In the genomic region with DNA sequence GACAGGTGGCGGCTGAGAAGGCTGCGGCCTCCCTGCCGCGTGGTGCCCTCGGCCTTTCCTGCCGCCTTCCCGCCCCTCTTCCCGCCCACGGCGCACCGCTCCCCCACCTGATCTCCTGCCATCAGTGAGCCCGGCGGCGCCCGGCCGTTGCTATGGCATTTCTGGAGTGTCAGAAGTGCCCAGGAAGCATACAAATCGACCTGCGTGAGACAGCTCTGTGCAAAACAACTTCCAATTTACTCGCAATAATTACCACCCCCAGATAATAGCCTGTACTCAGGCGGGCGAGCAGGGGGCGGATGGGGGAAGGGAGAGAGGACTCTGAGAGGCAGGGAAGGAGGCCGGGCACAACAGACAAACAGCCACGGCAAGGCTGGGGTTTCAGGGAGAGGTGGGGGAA, we compare ENCODE assay signal across 13 cellular contexts. TPM values are rescaled to one million over a fixed set of nuclear protein-coding genes. Genes with fewer than 3 reads are reported as not detected.
A peak's percentile ranks its signal among the peaks of the same experiment; 100 is the strongest.
DNase-seq lines count a peak whose midpoint lies in the region; ATAC-seq and TF ChIP-seq lines count a peak whose summit lies in the region.
"Had no signal": no experiment of that assay in that cellular context is flagged by ENCODE, and none has a peak within 500 bp of the region (broad histone marks: within the 10 kb centered on the region; RNA-seq: fewer than 3 reads in every experiment).

No MANE protein-coding gene starts in this region.

- H3K4me3 ChIP-seq in dorsolateral prefrontal cortex (peak overlapping the region in 28 of 59 donors; percentile 1 to 55 (median 28)), neural cell (ENCODE audit: low read length) (peak overlapping the region; percentile 25)
- H3K4me3 ChIP-seq: HAP-1 had no signal

- H3K9me3 ChIP-seq in ES-I3 (ENCODE audit: control insufficient read depth, insufficient read depth, low read length) = no peaks in the 10 kb centered on the region
- H3K9me3 ChIP-seq in neural cell (ENCODE audit: low read length) = no peaks in the 10 kb centered on the region
- H3K9me3 ChIP-seq: HAP-1 had no signal

- no peaks in the 10 kb centered on the region for H3K9me2 ChIP-seq in neural cell (ENCODE audit: insufficient read depth, low read length)

- H4K20me1 ChIP-seq in neural cell (ENCODE audit: insufficient read depth) = no peaks in the 10 kb centered on the region

- H3K4me3 Mint-ChIP-seq in activated CD8-positive, alpha-beta memory T cell treated with anti-CD3 and anti-CD28 coated beads, Interleukin-2, amount 10 ng/mL, durations not matched to agents 7 days and 5 days = no peak overlapping the region

- H2AFZ ChIP-seq in neural cell (ENCODE audit: low read depth, low read length) = no peak overlapping the region

- no peak overlapping the region for H3K4me2 ChIP-seq in neural cell (ENCODE audit: low read length)

- H3K9ac ChIP-seq in ES-I3 (ENCODE audit: low read depth, low read length) = peak overlapping the region; percentile 24
- no peak overlapping the region for H3K9ac ChIP-seq in neural cell (ENCODE audit: low read length)

- H3K9me3 Mint-ChIP-seq in activated CD8-positive, alpha-beta memory T cell treated with anti-CD3 and anti-CD28 coated beads, Interleukin-2, amount 10 ng/mL, durations not matched to agents 7 days and 5 days (ENCODE audit: low read depth) = no peaks in the 10 kb centered on the region
- H3K9me3 Mint-ChIP-seq: CD4-positive, alpha-beta memory T cell had no signal

- peaks cover 9% of the 10 kb centered on the region for H3K4me1 ChIP-seq in ES-I3 (ENCODE audit: insufficient read depth, low read length)

- H3K36me3 ChIP-seq in ES-I3 (ENCODE audit: insufficient read depth, low read length) (no peaks in the 10 kb centered on the region), neural cell (ENCODE audit: insufficient read depth, low read length) (no peaks in the 10 kb centered on the region)
- H3K36me3 ChIP-seq: brain microvascular endothelial cell, HAP-1 had no signal

- peaks cover 2% of the 10 kb centered on the region for H3K36me3 Mint-ChIP-seq in activated CD8-positive, alpha-beta memory T cell treated with anti-CD3 and anti-CD28 coated beads, Interleukin-2, amount 10 ng/mL, durations not matched to agents 7 days and 5 days

- TF ChIP-seq CTCF in dorsolateral prefrontal cortex (IDR thresholded peaks at IDR 0.05 in 54 of 56, conservative IDR thresholded peaks at IDR 0.05 in 2 of 56; ENCODE audit: low read depth in 1 of 56, partially characterized antibody in 56 of 56) = no peak
- TF ChIP-seq CTCF in neural cell (IDR thresholded peaks at IDR 0.05; ENCODE audit: poor library complexity, severe bottlenecking) = no peak

- ATAC-seq in activated CD8-positive, alpha-beta memory T cell treated with anti-CD3 and anti-CD28 coated beads, Interleukin-2, amount 10 ng/mL, durations not matched to agents 7 days and 5 days = no peak

- H3K27ac ChIP-seq in dorsolateral prefrontal cortex = peak overlapping the region in 5 of 59 donors; percentile 23 to 29 (median 27)
- H3K27ac ChIP-seq in neural cell (ENCODE audit: low read length) = peak overlapping the region; percentile 24
- H3K27ac ChIP-seq: brain microvascular endothelial cell had no signal

- H3K4me1 Mint-ChIP-seq in activated CD8-positive, alpha-beta memory T cell treated with anti-CD3 and anti-CD28 coated beads, Interleukin-2, amount 10 ng/mL, durations not matched to agents 7 days and 5 days = no peaks in the 10 kb centered on the region

- no peak for TF ChIP-seq RAD21 in neural cell (conservative IDR thresholded peaks at IDR 0.05)

- intact Hi-C loops in dorsolateral prefrontal cortex (cut with DNase I) = no loop called here

- DNase-seq in NCI-H2081 treated with DMSO at 0.1 percent for 48 hours (lab: John Stamatoyannopoulos, UW) (peak; percentile 83), dorsolateral prefrontal cortex (peak in 7 of 10 donors; percentile 19 to 60 (median 49))
- DNase-seq in activated effector memory CD4-positive, alpha-beta T cell treated with anti-CD3 and anti-CD28 coated beads, Interleukin-2, amount 50 U/mL, for 16 hours = no peak
- no peak for DNase-seq in activated CD8-positive, alpha-beta memory T cell treated with anti-CD3 and anti-CD28 coated beads, Interleukin-2, amount 10 ng/mL, durations not matched to agents 7 days and 5 days
- DNase-seq in activated CD4-positive, CD25-positive, alpha-beta regulatory T cell treated with anti-CD3 and anti-CD28 coated beads, Interleukin-2, amount 50 U/mL, for 72 hours = no peak
- DNase-seq in activated naive CD4-positive, alpha-beta T cell treated with Interleukin-2 at 50 U/mL for 16 hours = no peak
- DNase-seq: brain microvascular endothelial cell; CD4-positive, alpha-beta memory T cell; foreskin fibroblast; stimulated activated CD4-positive, alpha-beta T cell treated with anti-CD3 and anti-CD28 coated beads, Interleukin-1b, Interleukin-23, amount 100 ng/mL, for 48 hours had no signal

- no peaks in the 10 kb centered on the region for H3K79me2 ChIP-seq in neural cell (replicated peaks; ENCODE audit: insufficient read depth, low read length)

- H3K27me3 ChIP-seq in dorsolateral prefrontal cortex = peaks cover 0 to 58% (median 7%) of the 10 kb centered on the region in 45 donors
- no peaks in the 10 kb centered on the region for H3K27me3 ChIP-seq in neural cell (ENCODE audit: insufficient read depth, low read depth, low read length)

- peaks cover 27% of the 10 kb centered on the region for H3K27me3 Mint-ChIP-seq in activated CD8-positive, alpha-beta memory T cell treated with anti-CD3 and anti-CD28 coated beads, Interleukin-2, amount 10 ng/mL, durations not matched to agents 7 days and 5 days

- CTCF ChIA-PET in activated CD8-positive, alpha-beta memory T cell treated with anti-CD3 and anti-CD28 coated beads, Interleukin-2, amount 10 ng/mL, durations not matched to agents 7 days and 5 days (lab: Charles Lee) = interaction anchor here (1.7 kb wide), 1 partner anchor 10 kb away, joined by 7 read pairs; no protein-coding TSS in a partner anchor

- peak; percentile 14 for TF ChIP-seq EP300 in neural cell (conservative IDR thresholded peaks at IDR 0.05; ENCODE audit: poor library complexity, severe bottlenecking)

- no peak overlapping the region for H3K27ac Mint-ChIP-seq in activated CD8-positive, alpha-beta memory T cell treated with anti-CD3 and anti-CD28 coated beads, Interleukin-2, amount 10 ng/mL, durations not matched to agents 7 days and 5 days

- H3F3A ChIP-seq in neural cell (ENCODE audit: insufficient read depth, low read length, poor library complexity, severe bottlenecking) = no peaks in the 10 kb centered on the region

TF ChIP-seq in neural cell, 6 proteins besides CTCF, POLR2A, EP300 and RAD21:
- TF ChIP-seq POLR2AphosphoS5 (IDR thresholded peaks at IDR 0.05) = peak; percentile 34
- no peak for TF ChIP-seq REST (IDR thresholded peaks at IDR 0.05; ENCODE audit: borderline replicate concordance)

RNA-seq across cellular contexts. Expression of gene ERCC6L, which starts 16.6 kb away (rescaled TPM):
- under 1 TPM in 19 of 120 experiments, not detected in 101; 0.10 to 0.44 (median 0.15) TPM for total RNA-seq in dorsolateral prefrontal cortex
- polyA plus RNA-seq in neural cell = 0.12 and 0.28 TPM in 2 replicates
- polyA minus RNA-seq in neural cell = 0.24 and 0.69 TPM in 2 replicates
- 10 to 100 TPM; 13.4 to 14.1 TPM for total RNA-seq in activated CD8-positive, alpha-beta memory T cell treated with anti-CD3 and anti-CD28 coated beads, Interleukin-2, amount 10 ng/mL, durations not matched to agents 7 days and 5 days

RNA-seq across cellular contexts. Expression of gene RPS4X, which starts 21.6 kb away (rescaled TPM):
- 100 to 1,000 TPM; 203 to 422 (median 279) TPM for total RNA-seq in dorsolateral prefrontal cortex
- polyA plus RNA-seq in neural cell = 746 and 794 TPM in 2 replicates
- 385 and 386 TPM in 2 replicates for polyA minus RNA-seq in neural cell
- 100 to 1,000 TPM; 752 to 908 TPM for total RNA-seq in activated CD8-positive, alpha-beta memory T cell treated with anti-CD3 and anti-CD28 coated beads, Interleukin-2, amount 10 ng/mL, durations not matched to agents 7 days and 5 days

RNA-seq across cellular contexts. Expression of gene CITED1, which starts 50.3 kb away (rescaled TPM):
- total RNA-seq in dorsolateral prefrontal cortex = 10 to 100 TPM in 50 of 120 experiments, 1 to 10 TPM in 70; 1.7 to 33.4 (median 9.4) TPM
- 19.9 and 24.1 TPM in 2 replicates for polyA plus RNA-seq in neural cell
- 4.9 and 5.4 TPM in 2 replicates for polyA minus RNA-seq in neural cell
- not detected for total RNA-seq in activated CD8-positive, alpha-beta memory T cell treated with anti-CD3 and anti-CD28 coated beads, Interleukin-2, amount 10 ng/mL, durations not matched to agents 7 days and 5 days
- total RNA-seq: CD4-positive, alpha-beta memory T cell had no signal

Comparison
In these comparisons a context has a peak if more than half of its experiments do, and no peak if none do; other contexts are left out.
1. DNase-seq: peak in NCI-H2081 treated with DMSO at 0.1 percent for 48 hours (single experiment) and dorsolateral prefrontal cortex (7 of 10); none in activated effector memory CD4-positive, alpha-beta T cell treated with anti-CD3 and anti-CD28 coated beads, Interleukin-2, amount 50 U/mL, for 16 hours (single experiment), activated CD8-positive, alpha-beta memory T cell treated with anti-CD3 and anti-CD28 coated beads, Interleukin-2, amount 10 ng/mL, durations not matched to agents 7 days and 5 days (single experiment), activated CD4-positive, CD25-positive, alpha-beta regulatory T cell treated with anti-CD3 and anti-CD28 coated beads, Interleukin-2, amount 50 U/mL, for 72 hours (single experiment) and activated naive CD4-positive, alpha-beta T cell treated with Interleukin-2 at 50 U/mL for 16 hours (single experiment).
2. RNA of gene ERCC6L, which starts 16.6 kb away (total RNA-seq): 13.4 to 14.1 TPM in activated CD8-positive, alpha-beta memory T cell treated with anti-CD3 and anti-CD28 coated beads, Interleukin-2, amount 10 ng/mL, durations not matched to agents 7 days and 5 days; 0.10 to 0.44 TPM in dorsolateral prefrontal cortex; every median in the first group is over 10 times any median in the second.